ENCODE assay signal across 8 cellular contexts in genomic region chr11:19259487-19260345, GRCh38. TPM values are rescaled to one million over a fixed set of nuclear protein-coding genes. Genes with fewer than 3 reads are reported as not detected.
A peak's percentile ranks its signal among the peaks of the same experiment; 100 is the strongest.
DNase-seq lines count a peak whose midpoint lies in the region; ATAC-seq, FAIRE-seq and TF ChIP-seq lines count a peak whose summit lies in the region.

No MANE protein-coding gene starts in this region.

- H3K36me3 ChIP-seq in Peyer's patch (no peaks in the 10 kb centered on the region), pancreas (no peaks in the 10 kb centered on the region), upper lobe of left lung (no peaks in the 10 kb centered on the region)

- peak; percentile 91 for FAIRE-seq in A204.1 (lab: Jason Lieb, UNC)
- FAIRE-seq in pancreas (lab: Jason Lieb, UNC): peak; percentile 91

- no peaks in the 10 kb centered on the region for H3K27me3 ChIP-seq in Peyer's patch
- H3K27me3 ChIP-seq in pancreas: no peaks in the 10 kb centered on the region
- no peaks in the 10 kb centered on the region for H3K27me3 ChIP-seq in upper lobe of left lung

- H3K9me3 ChIP-seq in Peyer's patch (no peaks in the 10 kb centered on the region), pancreas (no peaks in the 10 kb centered on the region), upper lobe of left lung (no peaks in the 10 kb centered on the region)

- peak; percentile 60 to 87 (median 73) for DNase-seq in Peyer's patch
- DNase-seq in activated effector memory CD4-positive, alpha-beta T cell treated with Interleukin-2 at 50 U/mL for 16 hours: peak; percentile 29
- DNase-seq in foreskin fibroblast: peak; percentile 34 to 80
- peak; percentile 22 to 86 (median 66) for DNase-seq in pancreas
- peak in 1 of 2 donors; percentile 69 for DNase-seq in upper lobe of left lung

- no peak for TF ChIP-seq POLR2A in Peyer's patch (IDR thresholded peaks at IDR 0.05)
- TF ChIP-seq POLR2A in upper lobe of left lung (IDR thresholded peaks at IDR 0.05): no peak

- intact Hi-C loops in pancreas (cut with DNase I): no loop called here

- ATAC-seq in HG03442 (IDR thresholded peaks at IDR 0.05; ENCODE audit: unreplicated experiment) (peak; percentile 80), pancreas (peak; percentile 61 to 97 (median 90)), upper lobe of left lung (ENCODE audit: low FRiP score in 2 of 2) (peak; percentile 79 to 91)

- no peak for TF ChIP-seq EP300 in upper lobe of left lung (IDR thresholded peaks at IDR 0.05)

- no peak overlapping the region for H3K4me3 ChIP-seq in GM12875 (ENCODE audit: low read depth, low read length)
- peak overlapping the region in 1 of 4 donors; percentile 40 for H3K4me3 ChIP-seq in Peyer's patch
- H3K4me3 ChIP-seq in foreskin fibroblast (ENCODE audit: low read depth in 1 of 2, low read length in 2 of 2): no peak overlapping the region
- H3K4me3 ChIP-seq in pancreas: peak overlapping the region in 1 of 4 donors; percentile 9
- peak overlapping the region in 1 of 4 donors; percentile 31 for H3K4me3 ChIP-seq in upper lobe of left lung

- WGBS in pancreas, 2 donors: 41 to 46% methylated on average over 6 of the region's 6 CpGs
- WGBS in upper lobe of left lung, 2 donors: 47 to 48% methylated on average over 6 of the region's 6 CpGs

- H3K4me1 ChIP-seq in Peyer's patch: peaks cover 0 to 4% (median 0%) of the 10 kb centered on the region in 4 donors
- no peaks in the 10 kb centered on the region for H3K4me1 ChIP-seq in pancreas
- no peaks in the 10 kb centered on the region for H3K4me1 ChIP-seq in upper lobe of left lung

- no peak overlapping the region for H3K27ac ChIP-seq in Peyer's patch
- no peak overlapping the region for H3K27ac ChIP-seq in pancreas
- H3K27ac ChIP-seq in upper lobe of left lung: no peak overlapping the region

- TF ChIP-seq CTCF in GM12875 (IDR thresholded peaks at IDR 0.05; ENCODE audit: borderline replicate concordance, insufficient read depth, low read depth, low read length) (peak; percentile 92), Peyer's patch (IDR thresholded peaks at IDR 0.05) (peak; percentile 70 to 86 (median 78)), foreskin fibroblast (IDR thresholded peaks at IDR 0.05; ENCODE audit: low read depth, low read length) (peak; percentile 96), pancreas (IDR thresholded peaks at IDR 0.05) (peak; percentile 80 to 97 (median 94)), upper lobe of left lung (IDR thresholded peaks at IDR 0.05) (peak; percentile 67 to 96 (median 76))

RNA-seq across cellular contexts. Expression of gene E2F8, which starts 19.0 kb away (rescaled TPM):
- total RNA-seq in Peyer's patch (10 to 100 TPM in 1 of 4 donors, 1 to 10 TPM in 3; 1.5 to 14.9 (median 6.0) TPM), pancreas (under 1 TPM in 3 of 6 donors, not detected in 3; 0.06 to 0.44 (median 0.15) TPM), upper lobe of left lung (1 to 10 TPM in 4 of 6 donors, under 1 TPM in 2; 0.40 to 1.6 (median 1.1) TPM)
- polyA plus RNA-seq in pancreas: not detected

RNA-seq across cellular contexts. Expression of gene CSRP3, which starts 57.9 kb away (rescaled TPM):
- total RNA-seq in Peyer's patch (not detected), pancreas (1 to 10 TPM in 1 of 6 donors, not detected in 5; 1.1 TPM), upper lobe of left lung (not detected)
- under 1 TPM; 0.19 to 0.26 TPM for polyA plus RNA-seq in pancreas
